ENCODE assay signal across 2 cellular contexts in the genomic region with DNA sequence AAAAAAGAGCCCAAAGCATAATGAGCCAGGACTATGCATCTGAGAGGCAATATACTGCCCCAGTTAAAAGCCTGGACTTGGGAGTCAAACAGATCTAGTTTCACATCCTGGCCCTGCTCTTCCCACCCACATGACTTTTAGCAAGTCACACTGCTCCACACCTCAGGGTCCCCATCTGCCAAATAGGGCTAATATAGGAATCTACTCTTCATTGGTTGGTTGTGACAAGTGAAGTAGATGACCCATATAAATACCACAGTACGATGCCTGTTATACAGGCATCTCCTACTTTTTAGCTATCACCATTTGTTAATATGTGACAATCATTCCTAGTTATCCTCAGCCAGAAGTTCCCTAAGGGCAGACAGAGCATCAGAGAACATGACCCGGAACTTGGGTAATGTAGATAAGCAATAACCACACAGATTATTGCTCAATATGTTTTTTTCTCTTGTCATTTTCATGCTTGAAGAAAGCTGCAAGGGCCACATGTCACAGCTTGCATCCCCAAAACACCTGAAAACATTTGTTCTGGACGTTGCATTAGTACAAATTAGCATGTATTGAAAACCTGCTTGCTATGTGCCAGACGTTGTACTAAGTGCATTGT.
TF ChIP-seq lines count a peak whose summit lies in the region.

No MANE protein-coding gene starts in this region.

TF ChIP-seq in SK-N-SH, 30 proteins besides CTCF, POLR2A, EP300 and RAD21 (continued from another document):
- TF ChIP-seq, protein P1, sequence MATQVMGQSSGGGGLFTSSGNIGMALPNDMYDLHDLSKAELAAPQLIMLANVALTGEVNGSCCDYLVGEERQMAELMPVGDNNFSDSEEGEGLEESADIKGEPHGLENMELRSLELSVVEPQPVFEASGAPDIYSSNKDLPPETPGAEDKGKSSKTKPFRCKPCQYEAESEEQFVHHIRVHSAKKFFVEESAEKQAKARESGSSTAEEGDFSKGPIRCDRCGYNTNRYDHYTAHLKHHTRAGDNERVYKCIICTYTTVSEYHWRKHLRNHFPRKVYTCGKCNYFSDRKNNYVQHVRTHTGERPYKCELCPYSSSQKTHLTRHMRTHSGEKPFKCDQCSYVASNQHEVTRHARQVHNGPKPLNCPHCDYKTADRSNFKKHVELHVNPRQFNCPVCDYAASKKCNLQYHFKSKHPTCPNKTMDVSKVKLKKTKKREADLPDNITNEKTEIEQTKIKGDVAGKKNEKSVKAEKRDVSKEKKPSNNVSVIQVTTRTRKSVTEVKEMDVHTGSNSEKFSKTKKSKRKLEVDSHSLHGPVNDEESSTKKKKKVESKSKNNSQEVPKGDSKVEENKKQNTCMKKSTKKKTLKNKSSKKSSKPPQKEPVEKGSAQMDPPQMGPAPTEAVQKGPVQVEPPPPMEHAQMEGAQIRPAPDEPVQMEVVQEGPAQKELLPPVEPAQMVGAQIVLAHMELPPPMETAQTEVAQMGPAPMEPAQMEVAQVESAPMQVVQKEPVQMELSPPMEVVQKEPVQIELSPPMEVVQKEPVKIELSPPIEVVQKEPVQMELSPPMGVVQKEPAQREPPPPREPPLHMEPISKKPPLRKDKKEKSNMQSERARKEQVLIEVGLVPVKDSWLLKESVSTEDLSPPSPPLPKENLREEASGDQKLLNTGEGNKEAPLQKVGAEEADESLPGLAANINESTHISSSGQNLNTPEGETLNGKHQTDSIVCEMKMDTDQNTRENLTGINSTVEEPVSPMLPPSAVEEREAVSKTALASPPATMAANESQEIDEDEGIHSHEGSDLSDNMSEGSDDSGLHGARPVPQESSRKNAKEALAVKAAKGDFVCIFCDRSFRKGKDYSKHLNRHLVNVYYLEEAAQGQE (IDR thresholded peaks at IDR 0.05; ENCODE audit: low read depth, low read length) = no peak
- no peak for TF ChIP-seq POLR2AphosphoS5 (IDR thresholded peaks at IDR 0.05; ENCODE audit: low read depth, low read length)
- TF ChIP-seq TCF12 (IDR thresholded peaks at IDR 0.05) = peak; percentile 9; the same call in 1 of the 2 replicates
- TF ChIP-seq, protein P2, sequence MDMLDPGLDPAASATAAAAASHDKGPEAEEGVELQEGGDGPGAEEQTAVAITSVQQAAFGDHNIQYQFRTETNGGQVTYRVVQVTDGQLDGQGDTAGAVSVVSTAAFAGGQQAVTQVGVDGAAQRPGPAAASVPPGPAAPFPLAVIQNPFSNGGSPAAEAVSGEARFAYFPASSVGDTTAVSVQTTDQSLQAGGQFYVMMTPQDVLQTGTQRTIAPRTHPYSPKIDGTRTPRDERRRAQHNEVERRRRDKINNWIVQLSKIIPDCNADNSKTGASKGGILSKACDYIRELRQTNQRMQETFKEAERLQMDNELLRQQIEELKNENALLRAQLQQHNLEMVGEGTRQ (IDR thresholded peaks at IDR 0.05; ENCODE audit: borderline replicate concordance, low read depth, low read length) = no peak
- no peak for TF ChIP-seq EZH2phosphoT487 (IDR thresholded peaks at IDR 0.05; ENCODE audit: borderline replicate concordance, low read depth)
- peak; percentile 40 for TF ChIP-seq CHD2 (IDR thresholded peaks at IDR 0.05; ENCODE audit: low read length, partially characterized antibody)
- no peak for TF ChIP-seq FOXM1 (IDR thresholded peaks at IDR 0.05; ENCODE audit: low read depth)
- peak; percentile 96 for TF ChIP-seq RCOR1 (IDR thresholded peaks at IDR 0.05; ENCODE audit: low read length)
- no peak for TF ChIP-seq JUND (IDR thresholded peaks at IDR 0.05)
- peak; percentile 60; the same call in 1 of the 2 replicates for TF ChIP-seq MXI1 (IDR thresholded peaks at IDR 0.05; ENCODE audit: low read depth, low read length)
- TF ChIP-seq, protein P3, sequence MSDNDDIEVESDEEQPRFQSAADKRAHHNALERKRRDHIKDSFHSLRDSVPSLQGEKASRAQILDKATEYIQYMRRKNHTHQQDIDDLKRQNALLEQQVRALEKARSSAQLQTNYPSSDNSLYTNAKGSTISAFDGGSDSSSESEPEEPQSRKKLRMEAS (IDR thresholded peaks at IDR 0.05; ENCODE audit: low read depth) = no peak
- TF ChIP-seq FOXJ3 (CRISPR knock-in tag; IDR thresholded peaks at IDR 0.05) = no peak
- no peak for TF ChIP-seq PBX3 (IDR thresholded peaks at IDR 0.05)
- TF ChIP-seq RXRA (IDR thresholded peaks at IDR 0.05; ENCODE audit: borderline replicate concordance, low read depth) = no peak
TF ChIP-seq in SK-N-SH: peak in this region for 5.

TF ChIP-seq in SK-N-SH treated with all-trans-retinoic acid at 6 μM for 48 hours, 23 proteins besides CTCF, POLR2A, EP300 and RAD21 (continued from another document):
- TF ChIP-seq BACH2 (CRISPR knock-in tag; IDR thresholded peaks at IDR 0.05; ENCODE audit: borderline replicate concordance) = no peak
- TF ChIP-seq ZFP30 (CRISPR knock-in tag; IDR thresholded peaks at IDR 0.05) = no peak
- TF ChIP-seq ARNTL (CRISPR knock-in tag; IDR thresholded peaks at IDR 0.05; ENCODE audit: borderline replicate concordance, low read depth) = no peak
- TF ChIP-seq ZC3H10 (CRISPR knock-in tag; IDR thresholded peaks at IDR 0.05) = no peak
